8 cellular contexts compared by ENCODE assay signal in genomic region chr19:8445488-8446001, GRCh38. TPM values are rescaled to one million over a fixed set of nuclear protein-coding genes. Genes with fewer than 3 reads are reported as not detected.
A peak's percentile ranks its signal among the peaks of the same experiment; 100 is the strongest.
DNase-seq lines count a peak whose midpoint lies in the region; ATAC-seq, FAIRE-seq and TF ChIP-seq lines count a peak whose summit lies in the region.

No MANE protein-coding gene starts in this region.

- no peak for TF ChIP-seq RAD21 in Ishikawa (IDR thresholded peaks at IDR 0.05; ENCODE audit: low read depth)

- POLR2A ChIA-PET in CD4-positive, alpha-beta memory T cell (lab: Charles Lee; ENCODE audit: partially characterized antibody): interaction anchor here (0.6 to 4.0 kb wide), 11 partner anchors 10 to 131 kb away, joined by 3 to 52 read pairs (median 7); partner anchors contain the start of genes MARCHF2, MYO1F, NDUFA7 and RAB11B

- CTCF ChIA-PET in CD4-positive, alpha-beta memory T cell (lab: Charles Lee; ENCODE audit: partially characterized antibody): interaction anchor here (0.7 to 2.7 kb wide), 4 partner anchors 10 to 133 kb away, joined by 3 to 11 read pairs (median 4); partner anchors contain the start of gene MARCHF2

- peaks cover 18 to 37% of the 10 kb centered on the region in 2 donors for H3K36me3 Mint-ChIP-seq in CD4-positive, alpha-beta memory T cell
- peaks cover 56% of the 10 kb centered on the region for H3K36me3 Mint-ChIP-seq in dendritic cell treated with granulocyte-macrophage colony-stimulating factor and Interleukin-4, amounts not matched to agents 40 ng/mL and 50 ng/mL, for 4 days (ENCODE audit: low read depth)

- H3K4me3 Mint-ChIP-seq in CD4-positive, alpha-beta memory T cell: peak overlapping the region; percentile 86 to 96 (median 92)
- peak overlapping the region; percentile 94 for H3K4me3 Mint-ChIP-seq in dendritic cell treated with granulocyte-macrophage colony-stimulating factor and Interleukin-4, amounts not matched to agents 40 ng/mL and 50 ng/mL, for 4 days

- H3K27ac ChIP-seq in CD4-positive, alpha-beta memory T cell (ENCODE audit: low read depth, low read length): peak overlapping the region; percentile 99

- peaks cover 46% of the 10 kb centered on the region for H3K4me1 ChIP-seq in CD4-positive, alpha-beta memory T cell (ENCODE audit: insufficient read depth, low read length)

- FAIRE-seq in D721Med (lab: Jason Lieb, UNC): no peak

- DNase-seq in CD4-positive, alpha-beta memory T cell: peak; percentile 27 to 54 (median 28)
- DNase-seq in lung microvascular endothelial cell (ENCODE audit: low read depth in 2 of 2) (peak; percentile 61 to 70), D721Med (ENCODE audit: insufficient read length, low spot score) (no peak)
- DNase-seq in stimulated activated CD8-positive, alpha-beta memory T cell treated with anti-CD3 and anti-CD28 coated beads, Interleukin-7, amount 100 ng/mL, for 24 hours (ENCODE audit: low read depth): peak; percentile 8

- no peaks in the 10 kb centered on the region for H3K27me3 ChIP-seq in CD4-positive, alpha-beta memory T cell (ENCODE audit: insufficient read depth, low read length)

- H3K4me1 Mint-ChIP-seq in CD4-positive, alpha-beta memory T cell: peaks cover 32 to 56% (median 41%) of the 10 kb centered on the region in 4 donors
- peaks cover 53% of the 10 kb centered on the region for H3K4me1 Mint-ChIP-seq in dendritic cell treated with granulocyte-macrophage colony-stimulating factor and Interleukin-4, amounts not matched to agents 40 ng/mL and 50 ng/mL, for 4 days (ENCODE audit: low read depth)

- H3K9me3 ChIP-seq in CD4-positive, alpha-beta memory T cell (ENCODE audit: control insufficient read depth in 1 of 2, low read length in 2 of 2): no peaks in the 10 kb centered on the region

- peaks cover 15% of the 10 kb centered on the region for H3K36me3 ChIP-seq in CD4-positive, alpha-beta memory T cell (ENCODE audit: insufficient read depth, low read length)

- peak overlapping the region; percentile 24 to 85 for H3K4me3 ChIP-seq in CD4-positive, alpha-beta memory T cell (ENCODE audit: low read length in 2 of 2)
- peak overlapping the region; percentile 96 for H3K4me3 ChIP-seq in WI38 (ENCODE audit: low read depth, low read length)

- no peaks in the 10 kb centered on the region for H3K9me3 Mint-ChIP-seq in CD4-positive, alpha-beta memory T cell
- H3K9me3 Mint-ChIP-seq in dendritic cell treated with granulocyte-macrophage colony-stimulating factor and Interleukin-4, amounts not matched to agents 40 ng/mL and 50 ng/mL, for 4 days: no peaks in the 10 kb centered on the region

- ATAC-seq in GM21367 (IDR thresholded peaks at IDR 0.05; ENCODE audit: unreplicated experiment): peak; percentile 21

- H3K27ac Mint-ChIP-seq in CD4-positive, alpha-beta memory T cell: peak overlapping the region; percentile 89 to 95 (median 93)
- H3K27ac Mint-ChIP-seq in dendritic cell treated with granulocyte-macrophage colony-stimulating factor and Interleukin-4, amounts not matched to agents 40 ng/mL and 50 ng/mL, for 4 days: peak overlapping the region; percentile 94

- no peak for TF ChIP-seq EP300 in Ishikawa (IDR thresholded peaks at IDR 0.05; ENCODE audit: borderline replicate concordance)

- intact Hi-C loops in CD4-positive, alpha-beta memory T cell (cut with micrococcal nuclease): loop anchor here (2.0 kb wide), 1 partner anchor 69 kb away; the partner anchor contains the start of gene ZNF414
- intact Hi-C loops in dendritic cell treated with granulocyte-macrophage colony-stimulating factor and Interleukin-4, amounts not matched to agents 40 ng/mL and 50 ng/mL, for 4 days (cut with micrococcal nuclease): loop anchor here (2.0 kb wide), 1 partner anchor 61 kb away; no protein-coding TSS in a partner anchor

- TF ChIP-seq CTCF in WI38 (IDR thresholded peaks at IDR 0.05; ENCODE audit: low read depth, low read length) (no peak), D721Med (IDR thresholded peaks at IDR 0.05; ENCODE audit: insufficient read depth, missing control alignments) (no peak)

- H3K27me3 Mint-ChIP-seq in CD4-positive, alpha-beta memory T cell: no peaks in the 10 kb centered on the region
- H3K27me3 Mint-ChIP-seq in dendritic cell treated with granulocyte-macrophage colony-stimulating factor and Interleukin-4, amounts not matched to agents 40 ng/mL and 50 ng/mL, for 4 days: no peaks in the 10 kb centered on the region

TF ChIP-seq in Ishikawa, 13 proteins besides CTCF, POLR2A, EP300 and RAD21:
- no peak for TF ChIP-seq FOXM1 (IDR thresholded peaks at IDR 0.05; ENCODE audit: borderline replicate concordance, low read depth)
- no peak for TF ChIP-seq YY1 (IDR thresholded peaks at IDR 0.05; ENCODE audit: low read depth)
- no peak for TF ChIP-seq EGR1 (IDR thresholded peaks at IDR 0.05)
- no peak for TF ChIP-seq CREB1 (IDR thresholded peaks at IDR 0.05; ENCODE audit: low read depth)
- TF ChIP-seq, protein P1, sequence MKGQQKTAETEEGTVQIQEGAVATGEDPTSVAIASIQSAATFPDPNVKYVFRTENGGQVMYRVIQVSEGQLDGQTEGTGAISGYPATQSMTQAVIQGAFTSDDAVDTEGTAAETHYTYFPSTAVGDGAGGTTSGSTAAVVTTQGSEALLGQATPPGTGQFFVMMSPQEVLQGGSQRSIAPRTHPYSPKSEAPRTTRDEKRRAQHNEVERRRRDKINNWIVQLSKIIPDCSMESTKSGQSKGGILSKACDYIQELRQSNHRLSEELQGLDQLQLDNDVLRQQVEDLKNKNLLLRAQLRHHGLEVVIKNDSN (IDR thresholded peaks at IDR 0.05): no peak
- no peak for TF ChIP-seq TAF1 (IDR thresholded peaks at IDR 0.05; ENCODE audit: low read depth)
- TF ChIP-seq CEBPB (IDR thresholded peaks at IDR 0.05): no peak
- TF ChIP-seq TEAD4 (IDR thresholded peaks at IDR 0.05): no peak
- no peak for TF ChIP-seq TCF12 (IDR thresholded peaks at IDR 0.05; ENCODE audit: low read depth)
- TF ChIP-seq, protein P2, sequence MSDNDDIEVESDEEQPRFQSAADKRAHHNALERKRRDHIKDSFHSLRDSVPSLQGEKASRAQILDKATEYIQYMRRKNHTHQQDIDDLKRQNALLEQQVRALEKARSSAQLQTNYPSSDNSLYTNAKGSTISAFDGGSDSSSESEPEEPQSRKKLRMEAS (IDR thresholded peaks at IDR 0.05): peak; percentile 68
- TF ChIP-seq, protein P3, sequence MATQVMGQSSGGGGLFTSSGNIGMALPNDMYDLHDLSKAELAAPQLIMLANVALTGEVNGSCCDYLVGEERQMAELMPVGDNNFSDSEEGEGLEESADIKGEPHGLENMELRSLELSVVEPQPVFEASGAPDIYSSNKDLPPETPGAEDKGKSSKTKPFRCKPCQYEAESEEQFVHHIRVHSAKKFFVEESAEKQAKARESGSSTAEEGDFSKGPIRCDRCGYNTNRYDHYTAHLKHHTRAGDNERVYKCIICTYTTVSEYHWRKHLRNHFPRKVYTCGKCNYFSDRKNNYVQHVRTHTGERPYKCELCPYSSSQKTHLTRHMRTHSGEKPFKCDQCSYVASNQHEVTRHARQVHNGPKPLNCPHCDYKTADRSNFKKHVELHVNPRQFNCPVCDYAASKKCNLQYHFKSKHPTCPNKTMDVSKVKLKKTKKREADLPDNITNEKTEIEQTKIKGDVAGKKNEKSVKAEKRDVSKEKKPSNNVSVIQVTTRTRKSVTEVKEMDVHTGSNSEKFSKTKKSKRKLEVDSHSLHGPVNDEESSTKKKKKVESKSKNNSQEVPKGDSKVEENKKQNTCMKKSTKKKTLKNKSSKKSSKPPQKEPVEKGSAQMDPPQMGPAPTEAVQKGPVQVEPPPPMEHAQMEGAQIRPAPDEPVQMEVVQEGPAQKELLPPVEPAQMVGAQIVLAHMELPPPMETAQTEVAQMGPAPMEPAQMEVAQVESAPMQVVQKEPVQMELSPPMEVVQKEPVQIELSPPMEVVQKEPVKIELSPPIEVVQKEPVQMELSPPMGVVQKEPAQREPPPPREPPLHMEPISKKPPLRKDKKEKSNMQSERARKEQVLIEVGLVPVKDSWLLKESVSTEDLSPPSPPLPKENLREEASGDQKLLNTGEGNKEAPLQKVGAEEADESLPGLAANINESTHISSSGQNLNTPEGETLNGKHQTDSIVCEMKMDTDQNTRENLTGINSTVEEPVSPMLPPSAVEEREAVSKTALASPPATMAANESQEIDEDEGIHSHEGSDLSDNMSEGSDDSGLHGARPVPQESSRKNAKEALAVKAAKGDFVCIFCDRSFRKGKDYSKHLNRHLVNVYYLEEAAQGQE (IDR thresholded peaks at IDR 0.05; ENCODE audit: low read depth): no peak
- peak; percentile 55; the same call in 1 of the 2 replicates for TF ChIP-seq NFIC (IDR thresholded peaks at IDR 0.05)
- peak; percentile 85 for TF ChIP-seq ZBTB7A (IDR thresholded peaks at IDR 0.05; ENCODE audit: low read depth)
TF ChIP-seq in Ishikawa: peak in this region for 3.

RNA-seq across cellular contexts. Expression of gene HNRNPM, which starts 0.8 kb away (rescaled TPM):
- total RNA-seq in CD4-positive, alpha-beta memory T cell: 100 to 1,000 TPM; 197 to 199 TPM
- polyA plus RNA-seq in CD4-positive, alpha-beta memory T cell: 100 to 1,000 TPM; 206 to 245 TPM
- total RNA-seq in lung microvascular endothelial cell: 45.8 and 55.6 TPM in 2 replicates

RNA-seq across cellular contexts. Expression of gene MARCHF2, which starts 32.4 kb away (rescaled TPM):
- total RNA-seq in CD4-positive, alpha-beta memory T cell: 10 to 100 TPM; 25.5 to 30.3 TPM
- 10 to 100 TPM; 46.0 to 60.9 TPM for polyA plus RNA-seq in CD4-positive, alpha-beta memory T cell
- 112 and 164 TPM in 2 replicates for total RNA-seq in lung microvascular endothelial cell

RNA-seq across cellular contexts. Expression of gene RAB11B, which starts 55.4 kb away (rescaled TPM):
- 100 to 1,000 TPM; 107 to 109 TPM for total RNA-seq in CD4-positive, alpha-beta memory T cell
- 10 to 100 TPM; 40.2 to 87.0 TPM for polyA plus RNA-seq in CD4-positive, alpha-beta memory T cell
- total RNA-seq in lung microvascular endothelial cell: 53.8 and 84.1 TPM in 2 replicates

RNA-seq across cellular contexts. Expression of gene PRAM1, which starts 56.9 kb away (rescaled TPM):
- 1 to 10 TPM; 2.3 to 2.6 TPM for total RNA-seq in CD4-positive, alpha-beta memory T cell
- not detected for polyA plus RNA-seq in CD4-positive, alpha-beta memory T cell
- total RNA-seq in lung microvascular endothelial cell: not detected in 2 replicates
